In genomic region chr21:42440187-42440792, GRCh38 we compare ENCODE assay signal across 13 cellular contexts. TPM values are rescaled to one million over a fixed set of nuclear protein-coding genes. Genes with fewer than 3 reads are reported as not detected.
DNase-seq lines count a peak whose midpoint lies in the region; ATAC-seq, FAIRE-seq and TF ChIP-seq lines count a peak whose summit lies in the region.
"Had no signal": no experiment of that assay in that cellular context is flagged by ENCODE, and none has a peak within 500 bp of the region (broad histone marks: within the 10 kb centered on the region; RNA-seq: fewer than 3 reads in every experiment).

No MANE protein-coding gene starts in this region.

- no peak for TF ChIP-seq POLR2A in GM18505 (IDR thresholded peaks at IDR 0.05; ENCODE audit: borderline replicate concordance, extremely low read depth, insufficient read depth, insufficient read length)

- FAIRE-seq in small intestine (lab: Jason Lieb, UNC): no peak

- H3K9me2 ChIP-seq in MM.1S (replicated peaks; ENCODE audit: insufficient read depth, low read length): no peaks in the 10 kb centered on the region

- WGBS in small intestine, 3 donors: 78 to 85% (median 80%) methylated on average over 12 of the region's 12 CpGs
- WGBS in aorta, 2 donors: 67 to 71% methylated on average over 12 of the region's 12 CpGs

- DNase-seq in activated T-helper 1 cell treated with anti-CD3 and anti-CD28 coated beads, Interleukin-12 subunit alpha, Interleukin-12 subunit beta, Interleukin-2, Interleukin-4 antibody, amounts not matched to agents 30 ng/mL and 10 ng/mL and 1 ng/mL, durations not matched to agents 14 hours and 24 hours and 36 hours (ENCODE audit: low spot score): no peak
- DNase-seq in MM.1S (no peak), small intestine (no peak), aorta (no peak), omental fat pad (ENCODE audit: low spot score) (no peak)
- DNase-seq: activated CD4-positive, alpha-beta T cell treated with anti-CD3 and anti-CD28 coated beads, Interleukin-2, amount 10 ng/mL, durations not matched to agents 7 days and 5 days; naive B cell had no signal

- ATAC-seq in GM18505 (IDR thresholded peaks at IDR 0.05; ENCODE audit: unreplicated experiment) (peak; percentile 46), HG02763 (IDR thresholded peaks at IDR 0.05; ENCODE audit: unreplicated experiment) (peak; percentile 58), aorta (ENCODE audit: low FRiP score) (no peak), omental fat pad (ENCODE audit: low FRiP score) (no peak)
- ATAC-seq: Right ventricle myocardium inferior had no signal

- peaks cover 54% of the 10 kb centered on the region for H3K4me1 Mint-ChIP-seq in activated T-helper 1 cell treated with anti-CD3 and anti-CD28 coated beads, Interleukin-12 subunit alpha, Interleukin-12 subunit beta, Interleukin-2, Interleukin-4 antibody, amounts not matched to agents 30 ng/mL and 10 ng/mL and 1 ng/mL, durations not matched to agents 14 hours and 24 hours and 36 hours (ENCODE audit: low read depth)

- H3K9ac ChIP-seq in BLaER1 treated with 17β-estradiol and CSF1 and Interleukin-3, amounts not matched to agents 10 nM and 100 nM: no peak overlapping the region
- no peak overlapping the region for H3K9ac ChIP-seq in MM.1S (ENCODE audit: low read length)

- no peaks in the 10 kb centered on the region for H3K36me3 ChIP-seq in BLaER1 treated with 17β-estradiol and CSF1 and Interleukin-3, amounts not matched to agents 10 nM and 100 nM
- no peaks in the 10 kb centered on the region for H3K36me3 ChIP-seq in MM.1S (replicated peaks; ENCODE audit: insufficient read depth, low read length)
- H3K36me3 ChIP-seq in small intestine (ENCODE audit: control insufficient read depth in 2 of 2, insufficient read depth in 2 of 2, low read length in 2 of 2): no peaks in the 10 kb centered on the region
- no peaks in the 10 kb centered on the region for H3K36me3 ChIP-seq in aorta (ENCODE audit: control insufficient read depth in 1 of 2, insufficient read depth in 2 of 2, low read length in 1 of 2)
- H3K36me3 ChIP-seq: breast epithelium had no signal

- TF ChIP-seq CTCF in MM.1S (IDR thresholded peaks at IDR 0.05; ENCODE audit: low read length) (no peak), omental fat pad (IDR thresholded peaks at IDR 0.05) (no peak)

- H3K36me3 Mint-ChIP-seq in activated T-helper 1 cell treated with anti-CD3 and anti-CD28 coated beads, Interleukin-12 subunit alpha, Interleukin-12 subunit beta, Interleukin-2, Interleukin-4 antibody, amounts not matched to agents 30 ng/mL and 10 ng/mL and 1 ng/mL, durations not matched to agents 14 hours and 24 hours and 36 hours (ENCODE audit: low read depth): peaks cover 89% of the 10 kb centered on the region
- H3K36me3 Mint-ChIP-seq: naive B cell had no signal

- H3K4me2 ChIP-seq in BLaER1 treated with 17β-estradiol and CSF1 and Interleukin-3, amounts not matched to agents 10 nM and 100 nM: peak overlapping the region in 9 of 11 experiments; percentile 32 to 71 (median 46); a peak in 15 of 22 replicates
- H3K4me2 ChIP-seq in MM.1S (ENCODE audit: low read depth, low read length): no peak overlapping the region

- H3K9me3 ChIP-seq in BLaER1 treated with 17β-estradiol and CSF1 and Interleukin-3, amounts not matched to agents 10 nM and 100 nM (replicated peaks in 1 of 11): peaks cover 0 to 15% (median 7%) of the 10 kb centered on the region in 11 experiments; a peak in 7 of 22 replicates
- H3K9me3 ChIP-seq in MM.1S (replicated peaks; ENCODE audit: insufficient read depth, low read length) (no peaks in the 10 kb centered on the region), small intestine (ENCODE audit: control insufficient read depth, low read depth) (no peaks in the 10 kb centered on the region), aorta (ENCODE audit: control insufficient read depth, low read length) (no peaks in the 10 kb centered on the region)
- H3K9me3 ChIP-seq: breast epithelium had no signal

- H3K27ac ChIP-seq in BLaER1 treated with 17β-estradiol and CSF1 and Interleukin-3, amounts not matched to agents 10 nM and 100 nM: no peak overlapping the region
- no peak overlapping the region for H3K27ac ChIP-seq in MM.1S (ENCODE audit: low read length)
- no peak overlapping the region for H3K27ac ChIP-seq in small intestine (ENCODE audit: low read depth in 1 of 2, low read length in 1 of 2)
- H3K27ac ChIP-seq in aorta (ENCODE audit: low read depth in 1 of 2, low read length in 2 of 2): no peak overlapping the region
- H3K27ac ChIP-seq: breast epithelium had no signal

- peak overlapping the region; percentile 45 for H3K4me3 Mint-ChIP-seq in activated T-helper 1 cell treated with anti-CD3 and anti-CD28 coated beads, Interleukin-12 subunit alpha, Interleukin-12 subunit beta, Interleukin-2, Interleukin-4 antibody, amounts not matched to agents 30 ng/mL and 10 ng/mL and 1 ng/mL, durations not matched to agents 14 hours and 24 hours and 36 hours
- H3K4me3 Mint-ChIP-seq: activated CD4-positive, alpha-beta T cell treated with anti-CD3 and anti-CD28 coated beads, Interleukin-2, amount 10 ng/mL, durations not matched to agents 7 days and 5 days; naive B cell had no signal

- no peak overlapping the region for H2AFZ ChIP-seq in MM.1S (ENCODE audit: low read length)

- peak overlapping the region; percentile 82 for H3K27ac Mint-ChIP-seq in activated T-helper 1 cell treated with anti-CD3 and anti-CD28 coated beads, Interleukin-12 subunit alpha, Interleukin-12 subunit beta, Interleukin-2, Interleukin-4 antibody, amounts not matched to agents 30 ng/mL and 10 ng/mL and 1 ng/mL, durations not matched to agents 14 hours and 24 hours and 36 hours
- H3K27ac Mint-ChIP-seq: activated CD4-positive, alpha-beta T cell treated with anti-CD3 and anti-CD28 coated beads, Interleukin-2, amount 10 ng/mL, durations not matched to agents 7 days and 5 days had no signal

- intact Hi-C loops in activated T-helper 1 cell treated with anti-CD3 and anti-CD28 coated beads, Interleukin-12 subunit alpha, Interleukin-12 subunit beta, Interleukin-2, Interleukin-4 antibody, amounts not matched to agents 30 ng/mL and 10 ng/mL and 1 ng/mL, durations not matched to agents 14 hours and 24 hours and 36 hours (cut with micrococcal nuclease): loop anchor here (1.0 to 2.0 kb wide), 5 partner anchors 15 to 47 kb away; no protein-coding TSS in a partner anchor
- intact Hi-C loops in aorta (cut with DNase I): no loop called here

- no peak overlapping the region for H3K4me3 ChIP-seq in BLaER1 treated with 17β-estradiol and CSF1 and Interleukin-3, amounts not matched to agents 10 nM and 100 nM
- H3K4me3 ChIP-seq in MM.1S (ENCODE audit: low read length) (no peak overlapping the region), small intestine (ENCODE audit: low read depth in 1 of 2, low read length in 2 of 2) (no peak overlapping the region), aorta (ENCODE audit: low read length in 2 of 2) (no peak overlapping the region)
- H3K4me3 ChIP-seq: breast epithelium had no signal

- H3K4me1 ChIP-seq in BLaER1 treated with 17β-estradiol and CSF1 and Interleukin-3, amounts not matched to agents 10 nM and 100 nM: peaks cover 5 to 17% (median 12%) of the 10 kb centered on the region in 10 experiments; a peak in 17 of 20 replicates
- H3K4me1 ChIP-seq in MM.1S (ENCODE audit: low read length) (no peaks in the 10 kb centered on the region), small intestine (ENCODE audit: control insufficient read depth in 2 of 2, insufficient read depth in 1 of 2, low read depth in 1 of 2, low read length in 1 of 2) (no peaks in the 10 kb centered on the region), aorta (ENCODE audit: control insufficient read depth in 1 of 2, insufficient read depth in 2 of 2, low read length in 2 of 2) (no peaks in the 10 kb centered on the region)
- H3K4me1 ChIP-seq: breast epithelium had no signal

- peaks cover 9% of the 10 kb centered on the region for H3K9me3 Mint-ChIP-seq in activated T-helper 1 cell treated with anti-CD3 and anti-CD28 coated beads, Interleukin-12 subunit alpha, Interleukin-12 subunit beta, Interleukin-2, Interleukin-4 antibody, amounts not matched to agents 30 ng/mL and 10 ng/mL and 1 ng/mL, durations not matched to agents 14 hours and 24 hours and 36 hours
- H3K9me3 Mint-ChIP-seq: activated CD4-positive, alpha-beta T cell treated with anti-CD3 and anti-CD28 coated beads, Interleukin-2, amount 10 ng/mL, durations not matched to agents 7 days and 5 days had no signal

- no peaks in the 10 kb centered on the region for H3K79me2 ChIP-seq in MM.1S (ENCODE audit: low read length)

- no peaks in the 10 kb centered on the region for H3K27me3 Mint-ChIP-seq in activated T-helper 1 cell treated with anti-CD3 and anti-CD28 coated beads, Interleukin-12 subunit alpha, Interleukin-12 subunit beta, Interleukin-2, Interleukin-4 antibody, amounts not matched to agents 30 ng/mL and 10 ng/mL and 1 ng/mL, durations not matched to agents 14 hours and 24 hours and 36 hours (ENCODE audit: insufficient read depth)
- H3K27me3 Mint-ChIP-seq: activated CD4-positive, alpha-beta T cell treated with anti-CD3 and anti-CD28 coated beads, Interleukin-2, amount 10 ng/mL, durations not matched to agents 7 days and 5 days had no signal

- no peaks in the 10 kb centered on the region for H4K20me1 ChIP-seq in BLaER1 treated with 17β-estradiol and CSF1 and Interleukin-3, amounts not matched to agents 10 nM and 100 nM
- H4K20me1 ChIP-seq in MM.1S (ENCODE audit: insufficient read depth, low read length): no peaks in the 10 kb centered on the region

- no peaks in the 10 kb centered on the region for H3F3A ChIP-seq in MM.1S (ENCODE audit: insufficient read depth, low read length)

- no peaks in the 10 kb centered on the region; a peak in 1 of 22 replicates for H3K27me3 ChIP-seq in BLaER1 treated with 17β-estradiol and CSF1 and Interleukin-3, amounts not matched to agents 10 nM and 100 nM
- H3K27me3 ChIP-seq in MM.1S (replicated peaks; ENCODE audit: insufficient read depth, low read length) (peaks cover 99% of the 10 kb centered on the region), small intestine (ENCODE audit: control insufficient read depth in 2 of 2, insufficient read depth in 2 of 2, low read length in 2 of 2) (peaks cover 0 to 2% of the 10 kb centered on the region in 2 donors), aorta (ENCODE audit: control insufficient read depth in 1 of 2, insufficient read depth in 2 of 2, low read length in 1 of 2) (no peaks in the 10 kb centered on the region)

RNA-seq across cellular contexts. Expression of gene UBASH3A, which starts 36.6 kb away (rescaled TPM):
- 69.1 and 70.8 TPM in 2 replicates for total RNA-seq in activated T-helper 1 cell treated with anti-CD3 and anti-CD28 coated beads, Interleukin-12 subunit alpha, Interleukin-12 subunit beta, Interleukin-2, Interleukin-4 antibody, amounts not matched to agents 30 ng/mL and 10 ng/mL and 1 ng/mL, durations not matched to agents 14 hours and 24 hours and 36 hours
- polyA plus RNA-seq in small intestine (1 to 10 TPM in 1 of 3 donors, under 1 TPM in 2; 0.42 to 2.4 (median 0.67) TPM), aorta (under 1 TPM in 1 of 2 donors, not detected in 1; 0.10 TPM)
- total RNA-seq in aorta (1 to 10 TPM in 1 of 2 donors, under 1 TPM in 1; 0.75 to 1.4 TPM), omental fat pad (under 1 TPM in 3 of 4 donors, not detected in 1; 0.31 to 0.96 (median 0.79) TPM)
- total RNA-seq: Right ventricle myocardium inferior, temporal lobe had no signal

RNA-seq across cellular contexts. Expression of gene TMPRSS3, which starts 44.4 kb away (rescaled TPM):
- total RNA-seq in activated T-helper 1 cell treated with anti-CD3 and anti-CD28 coated beads, Interleukin-12 subunit alpha, Interleukin-12 subunit beta, Interleukin-2, Interleukin-4 antibody, amounts not matched to agents 30 ng/mL and 10 ng/mL and 1 ng/mL, durations not matched to agents 14 hours and 24 hours and 36 hours: 33.7 and 41.3 TPM in 2 replicates
- polyA plus RNA-seq in small intestine: 1 to 10 TPM; 1.1 to 9.2 (median 1.1) TPM
- total RNA-seq in aorta: under 1 TPM in 1 of 2 donors, not detected in 1; 0.15 TPM
- polyA plus RNA-seq in aorta: under 1 TPM in 1 of 2 donors, not detected in 1; 0.15 TPM
- 1 to 10 TPM in 3 of 4 donors, under 1 TPM in 1; 0.32 to 8.7 (median 5.9) TPM for total RNA-seq in omental fat pad
- total RNA-seq: Right ventricle myocardium inferior, temporal lobe had no signal

RNA-seq across cellular contexts. Expression of gene RSPH1, which starts 55.7 kb away (rescaled TPM):
- not detected in 2 replicates for total RNA-seq in activated T-helper 1 cell treated with anti-CD3 and anti-CD28 coated beads, Interleukin-12 subunit alpha, Interleukin-12 subunit beta, Interleukin-2, Interleukin-4 antibody, amounts not matched to agents 30 ng/mL and 10 ng/mL and 1 ng/mL, durations not matched to agents 14 hours and 24 hours and 36 hours
- 10 to 100 TPM in 2 of 3 donors, 1 to 10 TPM in 1; 3.8 to 14.1 (median 11.2) TPM for polyA plus RNA-seq in small intestine
- total RNA-seq in aorta: under 1 TPM in 1 of 2 donors, not detected in 1; 0.26 TPM
- 1 to 10 TPM in 1 of 2 donors, under 1 TPM in 1; 0.18 to 1.6 TPM for polyA plus RNA-seq in aorta
- total RNA-seq in omental fat pad: under 1 TPM in 3 of 4 donors, not detected in 1; 0.31 to 0.37 (median 0.36) TPM
- total RNA-seq: activated CD4-positive, alpha-beta T cell treated with anti-CD3 and anti-CD28 coated beads, Interleukin-2, amount 10 ng/mL, durations not matched to agents 7 days and 5 days; Right ventricle myocardium inferior had no signal

Comparison
In these comparisons a context has a peak if more than half of its experiments do, and no peak if none do; other contexts are left out.
1. ATAC-seq: peak in GM18505 (single experiment) and HG02763 (single experiment); none in aorta (single experiment) and omental fat pad (single experiment).
2. RNA of gene UBASH3A, which starts 36.6 kb away (total RNA-seq): 69.1 to 70.8 TPM in activated T-helper 1 cell treated with anti-CD3 and anti-CD28 coated beads, Interleukin-12 subunit alpha, Interleukin-12 subunit beta, Interleukin-2, Interleukin-4 antibody, amounts not matched to agents 30 ng/mL and 10 ng/mL and 1 ng/mL, durations not matched to agents 14 hours and 24 hours and 36 hours; 0.75 to 1.4 TPM in aorta and 0.31 to 0.96 TPM in omental fat pad; every median in the first group is over 10 times any median in the second.